ENCODE assay signal across 9 cellular contexts in genomic region chr6:87078983-87079616, GRCh38. TPM values are rescaled to one million over a fixed set of nuclear protein-coding genes. Genes with fewer than 3 reads are reported as not detected.
DNase-seq lines count a peak whose midpoint lies in the region; ATAC-seq, FAIRE-seq and TF ChIP-seq lines count a peak whose summit lies in the region.
"Had no signal": no experiment of that assay in that cellular context is flagged by ENCODE, and none has a peak within 500 bp of the region (broad histone marks: within the 10 kb centered on the region; RNA-seq: fewer than 3 reads in every experiment).

No MANE protein-coding gene starts in this region.

- peak; percentile 63 for FAIRE-seq in GM12891 (lab: Jason Lieb, UNC)

- no peak overlapping the region for H2AK5ac ChIP-seq in mesenchymal stem cell (ENCODE audit: low read length, severe bottlenecking)

- no peaks in the 10 kb centered on the region for H3K9me3 ChIP-seq in mesenchymal stem cell (ENCODE audit: control insufficient read depth, low read length)

- intact Hi-C loops in dorsolateral prefrontal cortex (cut with DNase I): loop anchor here in 1 of 2 donors (10.0 kb wide), 1 partner anchor 386 kb away; no protein-coding TSS in a partner anchor

- no peak overlapping the region for H4K91ac ChIP-seq in mesenchymal stem cell (ENCODE audit: low read length)

- peak; percentile 99 for TF ChIP-seq CTCF in 22Rv1 (IDR thresholded peaks at IDR 0.05)
- peak; percentile 45 to 88 (median 78) for TF ChIP-seq CTCF in dorsolateral prefrontal cortex (IDR thresholded peaks at IDR 0.05 in 54 of 56, conservative IDR thresholded peaks at IDR 0.05 in 2 of 56; ENCODE audit: low read depth in 1 of 56, partially characterized antibody in 56 of 56)

- H3K27me3 ChIP-seq in dorsolateral prefrontal cortex (peaks cover 0 to 4% (median 0%) of the 10 kb centered on the region in 45 donors), mesenchymal stem cell (ENCODE audit: control insufficient read depth in 1 of 2, insufficient read depth in 1 of 2, low read length in 2 of 2) (peaks cover 0 to 31% of the 10 kb centered on the region in 2 experiments)

- no peak overlapping the region for H3K23ac ChIP-seq in mesenchymal stem cell (ENCODE audit: low read length in 2 of 2)

- H3K36me3 ChIP-seq in mesenchymal stem cell (ENCODE audit: control insufficient read depth in 1 of 2, insufficient read depth in 2 of 2, low read depth in 1 of 2, low read length in 2 of 2): no peaks in the 10 kb centered on the region

- H3K79me1 ChIP-seq in mesenchymal stem cell (replicated peaks; ENCODE audit: low read length, poor library complexity, severe bottlenecking): no peaks in the 10 kb centered on the region

- H3K27ac ChIP-seq in 22Rv1 (no peak overlapping the region), dorsolateral prefrontal cortex (no peak overlapping the region), mesenchymal stem cell (ENCODE audit: low read length, poor library complexity, severe bottlenecking) (no peak overlapping the region)
- H3K27ac ChIP-seq: skin epidermis had no signal

- H3K4me2 ChIP-seq in mesenchymal stem cell (ENCODE audit: low read length, poor library complexity, severe bottlenecking): no peak overlapping the region

- ATAC-seq in HG02981 (IDR thresholded peaks at IDR 0.05; ENCODE audit: unreplicated experiment): peak; percentile 89

- H3K4ac ChIP-seq in mesenchymal stem cell (ENCODE audit: low read depth in 1 of 2, low read length in 2 of 2): no peak overlapping the region

- H3K18ac ChIP-seq in mesenchymal stem cell (ENCODE audit: low read depth in 1 of 2, low read length in 2 of 2): no peak overlapping the region

- H3K4me3 ChIP-seq in dorsolateral prefrontal cortex: no peak overlapping the region
- H3K4me3 ChIP-seq in mesenchymal stem cell (ENCODE audit: insufficient read depth in 1 of 2, low read depth in 1 of 2, low read length in 2 of 2): no peak overlapping the region
- H3K4me3 ChIP-seq: skin epidermis had no signal

- no peak overlapping the region for H2BK12ac ChIP-seq in mesenchymal stem cell (ENCODE audit: low read length in 2 of 2)

- DNase-seq in GM12891 (ENCODE audit: insufficient read length, low spot score) (peak; percentile 20), NCI-H524 (lab: John Stamatoyannopoulos, UW) (peak; percentile 65 to 77), dorsolateral prefrontal cortex (peak; percentile 36 to 74 (median 60)), mesenchymal stem cell (peak; percentile 69)
- DNase-seq in activated CD4-positive, alpha-beta T cell treated with anti-CD3 and anti-CD28 coated beads, Interleukin-2, amount 50 U/mL, for 24 hours (ENCODE audit: low read depth in 1 of 2, low spot score in 1 of 2): peak; percentile 8 to 38
- DNase-seq in stimulated activated CD8-positive, alpha-beta memory T cell treated with anti-CD3 and anti-CD28 coated beads, Interleukin-2, amount 100 ng/mL, for 1 hour (ENCODE audit: low read depth in 2 of 2): peak; percentile 3 to 9

- H2AFZ ChIP-seq in mesenchymal stem cell (ENCODE audit: low read depth, low read length): no peak overlapping the region

- H3K9ac ChIP-seq in mesenchymal stem cell (ENCODE audit: low read length): no peak overlapping the region

- H2BK120ac ChIP-seq in mesenchymal stem cell (ENCODE audit: low read depth, low read length): no peak overlapping the region

- H2BK5ac ChIP-seq in mesenchymal stem cell (ENCODE audit: low read depth, low read length, poor library complexity, severe bottlenecking): no peak overlapping the region

- H4K8ac ChIP-seq in mesenchymal stem cell (ENCODE audit: low read length): no peak overlapping the region

- TF ChIP-seq POLR2A in GM12891 (IDR thresholded peaks at IDR 0.05; ENCODE audit: low read depth, low read length): no peak

- H3K4me1 ChIP-seq in mesenchymal stem cell (ENCODE audit: control insufficient read depth, insufficient read depth, low read depth, low read length): peaks cover 3% of the 10 kb centered on the region

- 24% methylated on average over 7 of the region's 8 CpGs for WGBS in mesenchymal stem cell

- no peak overlapping the region for H2BK15ac ChIP-seq in mesenchymal stem cell (ENCODE audit: low read depth, poor library complexity, severe bottlenecking)

- no peak overlapping the region for H3K14ac ChIP-seq in mesenchymal stem cell (ENCODE audit: low read length in 2 of 2)

TF ChIP-seq in GM12891, 5 proteins besides CTCF, POLR2A, EP300 and RAD21:
- no peak for TF ChIP-seq POLR2AphosphoS5 (IDR thresholded peaks at IDR 0.05; ENCODE audit: low read depth, low read length)
- TF ChIP-seq PAX5 (IDR thresholded peaks at IDR 0.05; ENCODE audit: insufficient read depth, low read length, severe bottlenecking): no peak
- TF ChIP-seq SPI1 (IDR thresholded peaks at IDR 0.05; ENCODE audit: low read depth, low read length): no peak
- TF ChIP-seq POU2F2 (IDR thresholded peaks at IDR 0.05; ENCODE audit: low read depth, low read length): no peak
- TF ChIP-seq TAF1 (IDR thresholded peaks at IDR 0.05; ENCODE audit: low read depth, low read length): no peak

RNA-seq across cellular contexts. Expression of gene CGA, which starts 15.8 kb away (rescaled TPM):
- not detected for polyA plus RNA-seq in GM12891 (2012; ENCODE audit: low read depth, missing spikeins)
- total RNA-seq in dorsolateral prefrontal cortex: 1 to 10 TPM in 1 of 120 experiments, not detected in 119; 1.1 TPM
- 0.04 TPM for polyA plus RNA-seq in mesenchymal stem cell (2013, experiment 1 of 2)
- polyA plus RNA-seq in mesenchymal stem cell (2013, experiment 2 of 2): 0.08 TPM

Comparison
In these comparisons a context has a peak if more than half of its experiments do, and no peak if none do; other contexts are left out.
1. DNase-seq: peak in every context shown above with its lines; median percentile 71 in NCI-H524; 69 in mesenchymal stem cell; 60 in dorsolateral prefrontal cortex; 23 in activated CD4-positive, alpha-beta T cell treated with anti-CD3 and anti-CD28 coated beads, Interleukin-2, amount 50 U/mL, for 24 hours; 20 in GM12891; 6 in stimulated activated CD8-positive, alpha-beta memory T cell treated with anti-CD3 and anti-CD28 coated beads, Interleukin-2, amount 100 ng/mL, for 1 hour.